In the genomic region with DNA sequence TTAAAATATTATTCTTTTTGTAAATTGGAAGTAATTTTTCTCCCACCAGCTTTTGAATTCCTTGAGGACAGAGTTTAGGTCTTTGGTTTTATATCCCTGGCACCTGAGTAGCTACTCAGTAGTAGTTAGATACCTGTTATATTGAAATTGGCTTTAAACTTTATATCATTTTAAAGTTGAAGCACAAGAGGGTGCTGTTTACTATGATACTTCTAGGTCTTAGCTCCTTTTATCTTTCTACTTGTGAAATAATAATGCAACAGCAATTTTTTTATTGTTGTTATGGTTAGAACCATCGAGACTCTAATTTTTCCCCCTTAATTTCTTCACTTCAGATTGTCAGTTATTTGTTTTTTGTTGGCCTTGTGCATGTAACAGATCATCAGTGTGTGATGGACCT, we compare ENCODE assay signal across 11 cellular contexts. TPM values are rescaled to one million over a fixed set of nuclear protein-coding genes. Genes with fewer than 3 reads are reported as not detected.
A peak's percentile ranks its signal among the peaks of the same experiment; 100 is the strongest.
DNase-seq lines count a peak whose midpoint lies in the region; ATAC-seq, FAIRE-seq and TF ChIP-seq lines count a peak whose summit lies in the region.
"Had no signal": no experiment of that assay in that cellular context is flagged by ENCODE, and none has a peak within 500 bp of the region (broad histone marks: within the 10 kb centered on the region; RNA-seq: fewer than 3 reads in every experiment).

No MANE protein-coding gene starts in this region.

- no peak for ATAC-seq in HG02798 (IDR thresholded peaks at IDR 0.05; ENCODE audit: poor library complexity, unreplicated experiment)
- ATAC-seq in stimulated activated naive CD8-positive, alpha-beta T cell treated with anti-CD3 and anti-CD28 coated beads, Interleukin-15, amount 100 ng/mL, for 72 hours, result no peak
- ATAC-seq: heart right ventricle had no signal

- peaks cover 90% of the 10 kb centered on the region for H3K79me2 ChIP-seq in Karpas-422 (ENCODE audit: low read length)

- H3K4me3 Mint-ChIP-seq in stimulated activated naive CD8-positive, alpha-beta T cell treated with anti-CD3 and anti-CD28 coated beads, Interleukin-15, amount 100 ng/mL, for 72 hours, result no peak overlapping the region

- no peak overlapping the region for H3K4me2 ChIP-seq in Karpas-422 (ENCODE audit: low read depth, low read length, poor library complexity, severe bottlenecking)

- FAIRE-seq in kidney (lab: Jason Lieb, UNC), result peak; percentile 11

- TF ChIP-seq CTCF in kidney (IDR thresholded peaks at IDR 0.05; ENCODE audit: borderline replicate concordance, extremely low read depth, insufficient read depth), result no peak

- no peaks in the 10 kb centered on the region for H3K9me2 ChIP-seq in Karpas-422 (replicated peaks; ENCODE audit: insufficient read depth, low read length)

- H3K9ac ChIP-seq in Karpas-422 (ENCODE audit: low read length), result no peak overlapping the region
- H3K9ac ChIP-seq in adipocyte (ENCODE audit: low read length), result peak overlapping the region; percentile 44
- no peak overlapping the region for H3K9ac ChIP-seq in kidney (ENCODE audit: low read length in 2 of 2)

- H3K27me3 ChIP-seq in Karpas-422 (ENCODE audit: low read length) (no peaks in the 10 kb centered on the region), adipocyte (replicated peaks; ENCODE audit: control insufficient read depth, insufficient read depth, low read length) (no peaks in the 10 kb centered on the region)
- H3K27me3 ChIP-seq: heart right ventricle had no signal

- no peak overlapping the region for H3K27ac Mint-ChIP-seq in stimulated activated naive CD8-positive, alpha-beta T cell treated with anti-CD3 and anti-CD28 coated beads, Interleukin-15, amount 100 ng/mL, for 72 hours

- no peak overlapping the region for H2AFZ ChIP-seq in Karpas-422 (ENCODE audit: low read length)

- no peaks in the 10 kb centered on the region for H3K4me1 Mint-ChIP-seq in stimulated activated naive CD8-positive, alpha-beta T cell treated with anti-CD3 and anti-CD28 coated beads, Interleukin-15, amount 100 ng/mL, for 72 hours

- H3K27ac ChIP-seq in Karpas-422 (ENCODE audit: low read length), result no peak overlapping the region
- no peak overlapping the region for H3K27ac ChIP-seq in kidney (ENCODE audit: low read depth in 2 of 2, low read length in 2 of 2)
- H3K27ac ChIP-seq: heart right ventricle had no signal

- H3K36me3 ChIP-seq in Karpas-422 (ENCODE audit: insufficient read depth, low read length) (no peaks in the 10 kb centered on the region; the same call in 1 of the 2 replicates), adipocyte (ENCODE audit: control insufficient read depth, insufficient read depth, low read length, severe bottlenecking) (peaks cover 11% of the 10 kb centered on the region), kidney (ENCODE audit: control insufficient read depth in 1 of 2, insufficient read depth in 2 of 2, low read length in 2 of 2) (no peaks in the 10 kb centered on the region)

- intact Hi-C loops in kidney (cut with DNase I), result no loop called here

- DNase-seq in AG20443 (ENCODE audit: low spot score) (peak; percentile 16), Karpas-422 (peak; percentile 64), adipocyte (ENCODE audit: low read depth) (peak; percentile 67), kidney (no peak), NCI-H524 treated with DMSO at 0.1 percent for 48 hours (lab: John Stamatoyannopoulos, UW) (no peak)
- no peak for DNase-seq in stimulated activated CD4-positive, alpha-beta T cell treated with anti-CD3 and anti-CD28 coated beads, Interleukin-1b, Interleukin-23, amount 100 ng/mL, for 48 hours
- DNase-seq in stimulated activated naive CD8-positive, alpha-beta T cell treated with anti-CD3 and anti-CD28 coated beads, Interleukin-15, amount 100 ng/mL, for 72 hours, result no peak
- DNase-seq: activated naive CD4-positive, alpha-beta T cell treated with Interleukin-2 at 50 U/mL for 16 hours; heart right ventricle; NCI-H2081 treated with DMSO at 0.1 percent for 48 hours had no signal

- H3K9me3 Mint-ChIP-seq in stimulated activated naive CD8-positive, alpha-beta T cell treated with anti-CD3 and anti-CD28 coated beads, Interleukin-15, amount 100 ng/mL, for 72 hours, result no peaks in the 10 kb centered on the region

- H4K20me1 ChIP-seq in Karpas-422 (ENCODE audit: insufficient read depth, low read depth, low read length), result no peaks in the 10 kb centered on the region

- H3K4me3 ChIP-seq in Karpas-422 (ENCODE audit: low read length), result no peak overlapping the region
- no peak overlapping the region for H3K4me3 ChIP-seq in adipocyte (ENCODE audit: low read length)
- H3K4me3 ChIP-seq in kidney (ENCODE audit: low read length in 2 of 2), result no peak overlapping the region
- H3K4me3 ChIP-seq: heart right ventricle had no signal

- H3K4me1 ChIP-seq in Karpas-422 (ENCODE audit: low read length) (peaks cover 7% of the 10 kb centered on the region; the same call in 1 of the 2 replicates), adipocyte (ENCODE audit: control insufficient read depth, insufficient read depth, low read length) (peaks cover 8% of the 10 kb centered on the region), kidney (ENCODE audit: control insufficient read depth in 1 of 2, insufficient read depth in 1 of 2, low read depth in 1 of 2, low read length in 2 of 2) (no peaks in the 10 kb centered on the region)
- H3K4me1 ChIP-seq: heart right ventricle had no signal

- no peaks in the 10 kb centered on the region for H3K9me3 ChIP-seq in Karpas-422 (ENCODE audit: low read length)
- no peaks in the 10 kb centered on the region for H3K9me3 ChIP-seq in adipocyte (ENCODE audit: control insufficient read depth, low read length)
- no peaks in the 10 kb centered on the region for H3K9me3 ChIP-seq in kidney (ENCODE audit: control insufficient read depth in 1 of 2, low read length in 2 of 2)
- H3K9me3 ChIP-seq: heart right ventricle had no signal

- no peaks in the 10 kb centered on the region for H3K27me3 Mint-ChIP-seq in stimulated activated naive CD8-positive, alpha-beta T cell treated with anti-CD3 and anti-CD28 coated beads, Interleukin-15, amount 100 ng/mL, for 72 hours

RNA-seq across cellular contexts. Expression of gene AP3S1, which starts 46.3 kb away (rescaled TPM):
- 137 and 188 TPM in 2 replicates for total RNA-seq in Karpas-422 (2014; rRNA removed; shearing (Covaris generic); ENCODE audit: low replicate concordance)
- 54.1 TPM for total RNA-seq in kidney
- polyA plus RNA-seq in kidney (ENCODE audit: insufficient read depth, low read depth, low replicate concordance), result 50.2 TPM

RNA-seq across cellular contexts. Expression of gene ATG12, which starts 46.7 kb away (rescaled TPM):
- total RNA-seq in Karpas-422 (2014; rRNA removed; shearing (Covaris generic); ENCODE audit: low replicate concordance), result 34.2 and 59.3 TPM in 2 replicates
- total RNA-seq in kidney, result 30.1 TPM
- polyA plus RNA-seq in kidney (ENCODE audit: insufficient read depth, low read depth, low replicate concordance), result 26.3 TPM

Comparison
In these comparisons a context has a peak if more than half of its experiments do, and no peak if none do; other contexts are left out.
1. DNase-seq: peak in AG20443 (single experiment), Karpas-422 (single experiment) and adipocyte (single experiment); none in kidney (single experiment), NCI-H524 treated with DMSO at 0.1 percent for 48 hours (single experiment), stimulated activated CD4-positive, alpha-beta T cell treated with anti-CD3 and anti-CD28 coated beads, Interleukin-1b, Interleukin-23, amount 100 ng/mL, for 48 hours (single experiment) and stimulated activated naive CD8-positive, alpha-beta T cell treated with anti-CD3 and anti-CD28 coated beads, Interleukin-15, amount 100 ng/mL, for 72 hours (0 of 2).